8 cellular contexts compared by ENCODE assay signal in the genomic region with DNA sequence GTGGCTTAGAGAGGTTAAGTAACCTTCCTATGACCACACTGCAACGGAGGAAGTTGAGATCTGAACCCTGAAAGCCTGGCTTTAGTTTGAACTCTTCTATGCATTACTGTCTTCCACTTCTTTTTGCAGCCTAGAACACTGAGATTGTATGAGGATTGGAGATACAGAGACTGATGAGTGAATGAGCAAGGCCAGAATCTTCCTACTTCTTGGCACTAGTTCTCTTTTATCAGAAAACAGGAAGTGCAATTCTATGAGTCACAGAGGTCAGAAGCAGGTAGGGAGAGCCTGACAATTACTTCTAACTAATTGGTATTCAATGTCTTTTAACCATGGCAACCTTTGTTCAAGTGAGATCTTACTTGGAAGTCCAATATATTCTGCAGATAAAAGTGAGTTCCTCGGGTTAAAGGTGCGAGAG.
DNase-seq lines count a peak whose midpoint lies in the region; ATAC-seq, FAIRE-seq and TF ChIP-seq lines count a peak whose summit lies in the region.
"Had no signal": no experiment of that assay in that cellular context is flagged by ENCODE, and none has a peak within 500 bp of the region (broad histone marks: within the 10 kb centered on the region; RNA-seq: fewer than 3 reads in every experiment).

No MANE protein-coding gene starts in this region.

- peaks cover 5% of the 10 kb centered on the region for H3K9me3 Mint-ChIP-seq in T-helper 1 cell treated with Interleukin-12 subunit alpha and Interleukin-12 subunit beta and Interleukin-4 antibody, amounts not matched to agents 30 μg/mL and 1 μg/mL, for 36 hours

- no peaks in the 10 kb centered on the region for H3K27me3 ChIP-seq in pancreas

- TF ChIP-seq CTCF in pancreas (IDR thresholded peaks at IDR 0.05) = no peak

- intact Hi-C loops in pancreas (cut with DNase I) = no loop called here

- peaks cover 0 to 6% (median 0%) of the 10 kb centered on the region in 3 donors for H3K4me1 ChIP-seq in pancreas

- H3K36me3 ChIP-seq in pancreas = no peaks in the 10 kb centered on the region

- H3K4me3 ChIP-seq in pancreas = no peak overlapping the region

- H3K4me3 Mint-ChIP-seq in T-helper 1 cell treated with Interleukin-12 subunit alpha and Interleukin-12 subunit beta and Interleukin-4 antibody, amounts not matched to agents 30 μg/mL and 1 μg/mL, for 36 hours = peak overlapping the region; percentile 9
- H3K4me3 Mint-ChIP-seq: neural crest cell had no signal

- H3K4me1 Mint-ChIP-seq in T-helper 1 cell treated with Interleukin-12 subunit alpha and Interleukin-12 subunit beta and Interleukin-4 antibody, amounts not matched to agents 30 μg/mL and 1 μg/mL, for 36 hours (ENCODE audit: low read depth) = peaks cover 35% of the 10 kb centered on the region

- no peak overlapping the region for H3K27ac ChIP-seq in pancreas

- DNase-seq in pancreas = no peak
- no peak for DNase-seq in NCI-H446 treated with DMSO at 0.1 percent for 48 hours (lab: John Stamatoyannopoulos, UW)
- no peak for DNase-seq in amniotic stem cell (lab: John Stamatoyannopoulos, UW)
- no peak for DNase-seq in DMS 273 treated with DMSO at 0.1 percent for 48 hours (lab: John Stamatoyannopoulos, UW)

- H3K27me3 Mint-ChIP-seq in T-helper 1 cell treated with Interleukin-12 subunit alpha and Interleukin-12 subunit beta and Interleukin-4 antibody, amounts not matched to agents 30 μg/mL and 1 μg/mL, for 36 hours (ENCODE audit: low read depth) = no peaks in the 10 kb centered on the region

- no peak for FAIRE-seq in pancreas (lab: Jason Lieb, UNC)

- H3K36me3 Mint-ChIP-seq in T-helper 1 cell treated with Interleukin-12 subunit alpha and Interleukin-12 subunit beta and Interleukin-4 antibody, amounts not matched to agents 30 μg/mL and 1 μg/mL, for 36 hours (ENCODE audit: low read depth) = peaks cover 4% of the 10 kb centered on the region

- 72 to 78% methylated on average over 3 of the region's 3 CpGs for WGBS in pancreas, 2 donors

- H3K27ac Mint-ChIP-seq in T-helper 1 cell treated with Interleukin-12 subunit alpha and Interleukin-12 subunit beta and Interleukin-4 antibody, amounts not matched to agents 30 μg/mL and 1 μg/mL, for 36 hours = peak overlapping the region; percentile 85

- ATAC-seq in GM18907 (IDR thresholded peaks at IDR 0.05; ENCODE audit: unreplicated experiment) = peak; percentile 65
- peak; percentile 70 for ATAC-seq in HG03066 (IDR thresholded peaks at IDR 0.05; ENCODE audit: low read depth, unreplicated experiment)
- peak in 3 of 4 donors; percentile 47 to 78 (median 72) for ATAC-seq in pancreas

- no peaks in the 10 kb centered on the region for H3K9me3 ChIP-seq in pancreas
